In the genomic region with DNA sequence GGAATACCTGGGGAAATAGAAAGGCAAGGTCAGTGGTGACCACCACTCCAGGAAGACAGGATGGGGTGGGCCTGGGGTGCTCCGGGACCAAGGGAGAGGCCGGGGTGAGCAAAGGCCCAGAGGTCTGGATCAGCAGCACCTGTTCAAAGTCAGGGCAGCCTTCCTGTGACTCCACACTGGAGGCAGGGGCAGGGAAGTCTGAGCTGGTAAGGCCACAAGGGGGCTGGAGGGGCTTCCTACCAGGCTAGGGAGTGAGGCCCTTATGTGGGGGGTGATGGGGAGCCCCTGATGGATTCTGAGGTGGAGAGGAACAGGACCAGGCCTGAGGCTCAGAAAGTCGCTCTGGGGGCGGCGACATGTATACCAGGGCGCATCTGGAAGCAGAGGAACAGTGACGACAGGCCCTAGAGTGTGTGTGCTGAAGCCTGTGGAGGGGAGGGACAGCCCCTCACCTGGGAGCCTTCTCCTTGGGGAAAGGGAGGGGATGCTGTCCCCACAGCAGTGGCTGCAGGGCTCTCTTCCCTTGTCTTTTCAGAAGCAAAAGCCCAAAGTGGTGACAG, we compare ENCODE assay signal across 33 cellular contexts. TPM values are rescaled to one million over a fixed set of nuclear protein-coding genes. Genes with fewer than 3 reads are reported as not detected.
"Had no signal": no experiment of that assay in that cellular context is flagged by ENCODE, and none has a peak within 500 bp of the region (broad histone marks: within the 10 kb centered on the region; RNA-seq: fewer than 3 reads in every experiment).

No MANE protein-coding gene starts in this region.

- H3K9me3 Mint-ChIP-seq: central memory CD8-positive, alpha-beta T cell; mesothelial cell of epicardium; neural progenitor cell; stimulated activated naive CD8-positive, alpha-beta T cell treated with anti-CD3 and anti-CD28 coated beads, Interleukin-15, amount 100 ng/mL, for 72 hours had no signal

- ATAC-seq: effector memory CD8-positive, alpha-beta T cell; gastroesophageal sphincter; heart left ventricle; left cardiac atrium; left lung; naive thymus-derived CD8-positive, alpha-beta T cell; sciatic nerve; stimulated activated naive CD8-positive, alpha-beta T cell treated with anti-CD3 and anti-CD28 coated beads, Interleukin-15, amount 100 ng/mL, for 72 hours had no signal

- DNase-seq: colonic mucosa; dermis blood vessel endothelial cell; effector memory CD8-positive, alpha-beta T cell; foreskin fibroblast; heart left ventricle; left cardiac atrium; left lung; mesenchymal stem cell; naive thymus-derived CD8-positive, alpha-beta T cell; nucleus accumbens; stimulated activated CD4-positive, alpha-beta T cell treated with anti-CD3 and anti-CD28 coated beads, Interleukin-2, amount 100 ng/mL, for 24 hours; stimulated activated CD4-positive, alpha-beta T cell treated with anti-CD3 and anti-CD28 coated beads, Interleukin-4, amount 100 ng/mL, for 4 hours; stimulated activated naive CD4-positive, alpha-beta T cell; stimulated activated naive CD8-positive, alpha-beta T cell treated with anti-CD3 and anti-CD28 coated beads, Interleukin-15, amount 100 ng/mL, for 72 hours; transverse colon had no signal

- H3K4me1 Mint-ChIP-seq: central memory CD8-positive, alpha-beta T cell; mesothelial cell of epicardium; neural progenitor cell; stimulated activated naive CD8-positive, alpha-beta T cell treated with anti-CD3 and anti-CD28 coated beads, Interleukin-15, amount 100 ng/mL, for 72 hours had no signal

- H3K27ac Mint-ChIP-seq: effector memory CD8-positive, alpha-beta T cell; mesothelial cell of epicardium; neural progenitor cell had no signal

- H3K36me3 Mint-ChIP-seq: mesothelial cell of epicardium; naive thymus-derived CD8-positive, alpha-beta T cell; neural progenitor cell had no signal

- H3K4me3 Mint-ChIP-seq: central memory CD8-positive, alpha-beta T cell; effector memory CD8-positive, alpha-beta T cell; mesothelial cell of epicardium; naive thymus-derived CD8-positive, alpha-beta T cell; neural progenitor cell; stimulated activated naive CD8-positive, alpha-beta T cell treated with anti-CD3 and anti-CD28 coated beads, Interleukin-15, amount 100 ng/mL, for 72 hours had no signal

RNA-seq across cellular contexts. Expression of a gene that starts 3.7 kb away (rescaled TPM):
- total RNA-seq: chondrocyte; colonic mucosa; dermis blood vessel endothelial cell; gastroesophageal sphincter; heart left ventricle; hepatocyte; kidney epithelial cell; left cardiac atrium; left lung; lower leg skin; lung microvascular endothelial cell; mesothelial cell of epicardium; mucosa of gallbladder; naive thymus-derived CD8-positive, alpha-beta T cell; osteocyte; prostate gland; right atrium auricular region; sciatic nerve; suprapubic skin; transverse colon; urinary bladder had no signal
- polyA plus RNA-seq: esophagus; heart left ventricle; hepatocyte; naive thymus-derived CD8-positive, alpha-beta T cell; thymus; urinary bladder had no signal
